ENCODE assay signal across 8 cellular contexts in the genomic region with DNA sequence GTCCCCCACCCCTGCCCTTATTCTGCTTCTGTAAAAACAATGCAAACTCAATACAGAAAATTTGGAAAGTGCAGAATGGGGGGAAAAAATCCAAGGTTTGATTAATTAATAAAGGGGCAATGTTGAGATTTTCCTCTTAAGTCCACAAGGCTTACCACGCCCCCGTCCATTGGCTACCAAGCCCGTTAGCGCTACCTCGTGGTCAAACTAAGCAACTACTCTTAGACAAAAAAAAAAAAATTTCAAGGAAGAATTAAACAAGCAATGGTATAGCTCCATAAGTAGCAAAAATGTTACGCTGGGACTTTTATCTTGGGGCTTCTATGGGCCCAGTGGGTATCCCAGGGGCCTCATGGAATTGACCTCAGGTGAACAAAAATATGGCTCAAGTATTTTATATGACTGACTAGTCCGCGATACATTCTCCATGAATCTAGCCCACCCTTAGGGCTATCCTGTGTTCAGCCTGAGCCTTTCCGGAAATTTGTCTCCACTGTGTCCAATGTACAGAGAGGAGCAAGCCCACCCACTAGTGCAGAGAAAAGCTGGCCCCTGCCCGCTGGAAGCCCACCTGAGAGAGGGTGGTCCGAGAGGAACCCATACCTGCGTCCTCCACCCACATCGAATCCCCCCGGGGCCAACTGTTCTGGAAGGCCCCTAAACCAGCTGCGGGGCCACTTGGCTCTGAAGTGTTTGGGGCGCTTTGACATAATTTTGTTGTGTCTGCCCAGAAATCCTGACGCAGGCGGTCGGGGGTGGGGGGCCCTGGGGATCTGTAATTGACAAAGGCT. TPM values are rescaled to one million over a fixed set of nuclear protein-coding genes. Genes with fewer than 3 reads are reported as not detected.
A peak's percentile ranks its signal among the peaks of the same experiment; 100 is the strongest.
DNase-seq lines count a peak whose midpoint lies in the region; ATAC-seq, FAIRE-seq and TF ChIP-seq lines count a peak whose summit lies in the region.

No MANE protein-coding gene starts in this region.

- peak; percentile 85 for TF ChIP-seq CTCF in A673 (conservative IDR thresholded peaks at IDR 0.05; ENCODE audit: low read depth, low read length)
- peak; percentile 90 for TF ChIP-seq CTCF in VCaP (conservative IDR thresholded peaks at IDR 0.05)
- TF ChIP-seq CTCF in right lobe of liver (IDR thresholded peaks at IDR 0.05), result peak; percentile 67 to 81 (median 78)

- H3K4me1 ChIP-seq in A673 (ENCODE audit: insufficient read depth, low read length, poor library complexity, severe bottlenecking) (peaks cover 6% of the 10 kb centered on the region), right lobe of liver (no peaks in the 10 kb centered on the region)

- CTCF ChIA-PET in A673 (lab: Charles Lee), result interaction anchor here (0.6 to 1.4 kb wide), 14 partner anchors 14 to 363 kb away, joined by 3 to 9 read pairs (median 4); a partner anchor contains a TSS

- H3K9me3 ChIP-seq in A673 (ENCODE audit: low read depth, low read length, poor library complexity, severe bottlenecking), result no peaks in the 10 kb centered on the region
- H3K9me3 ChIP-seq in right lobe of liver, result no peaks in the 10 kb centered on the region

- peak; percentile 75 to 89 (median 80) for ATAC-seq in right lobe of liver
- no peak for ATAC-seq in HG02571 (IDR thresholded peaks at IDR 0.05; ENCODE audit: unreplicated experiment)

- intact Hi-C loops in A673 (cut with micrococcal nuclease; ENCODE audit: unreplicated experiment) (loop anchor here (1.0 to 10.0 kb wide), 3 partner anchors 134 to 367 kb away; a partner anchor contains a TSS), right lobe of liver (cut with DNase I) (loop anchor here in 1 of 2 donors (10.0 kb wide), 1 partner anchor 117 kb away; no protein-coding TSS in a partner anchor)

- TF ChIP-seq POLR2A in right lobe of liver (IDR thresholded peaks at IDR 0.05), result no peak

- peak; percentile 85 for DNase-seq in A673 (ENCODE audit: low spot score)
- peak; percentile 50 for DNase-seq in GM19239 (ENCODE audit: insufficient read length, low spot score)
- peak; percentile 24 to 73 for DNase-seq in NCI-H446 (lab: John Stamatoyannopoulos, UW)
- DNase-seq in dermis microvascular lymphatic vessel endothelial cell (ENCODE audit: low read depth in 2 of 2), result peak; percentile 77 to 91
- DNase-seq in right lobe of liver, result peak; percentile 50 to 61 (median 61)
- peak; percentile 15 for DNase-seq in stimulated activated CD8-positive, alpha-beta memory T cell treated with anti-CD3 and anti-CD28 coated beads, Interleukin-12 subunit alpha, Interleukin-12 subunit beta, amount 100 ng/mL, for 24 hours (ENCODE audit: extremely low read depth)

- no peak overlapping the region for H3K27ac ChIP-seq in A673 (ENCODE audit: low read depth, low read length, poor library complexity, severe bottlenecking)
- peak overlapping the region; percentile 64 for H3K27ac ChIP-seq in VCaP
- no peak overlapping the region for H3K27ac ChIP-seq in right lobe of liver

- POLR2A ChIA-PET in A673 (lab: Charles Lee; ENCODE audit: low non-redundant PET), result interaction anchor here (0.6 kb wide), 1 partner anchor 148 kb away, joined by 3 read pairs; no protein-coding TSS in a partner anchor

- FAIRE-seq in GM19239 (lab: Jason Lieb, UNC), result peak; percentile 76

- WGBS in right lobe of liver (ENCODE audit: insufficient coverage, low coverage, low lambda C conversion rate, missing lambda C conversion rate), result 7% methylated on average over 8 of the region's 19 CpGs

- no peaks in the 10 kb centered on the region for H3K36me3 ChIP-seq in A673 (ENCODE audit: insufficient read depth, low read length, poor library complexity, severe bottlenecking)
- no peaks in the 10 kb centered on the region for H3K36me3 ChIP-seq in right lobe of liver

- H3K27me3 ChIP-seq in A673 (replicated peaks; ENCODE audit: insufficient read depth, low read depth, low read length, poor library complexity) (no peaks in the 10 kb centered on the region), right lobe of liver (no peaks in the 10 kb centered on the region)

- no TSS peak for BruUV-seq in A673 (replicated peaks; lab: Mats Ljungman, UMichigan)

- H3K4me3 ChIP-seq in A673 (ENCODE audit: low read depth, low read length, poor library complexity, severe bottlenecking) (no peak overlapping the region), right lobe of liver (no peak overlapping the region)

RNA-seq across cellular contexts. Expression of a gene that starts 19.1 kb away (rescaled TPM):
- total RNA-seq in A673 (2021), result 16.1 and 17.5 TPM in 2 replicates
- total RNA-seq in dermis microvascular lymphatic vessel endothelial cell, result 20.2 and 29.2 TPM in 2 replicates
- 10 to 100 TPM; 29.1 to 46.6 (median 33.7) TPM for total RNA-seq in right lobe of liver

Comparison
In these comparisons a context has a peak if more than half of its experiments do, and no peak if none do; other contexts are left out.
1. DNase-seq: peak in every context shown above with its lines; median percentile 85 in A673; 84 in dermis microvascular lymphatic vessel endothelial cell; 61 in right lobe of liver; 50 in GM19239; 48 in NCI-H446; 15 in stimulated activated CD8-positive, alpha-beta memory T cell treated with anti-CD3 and anti-CD28 coated beads, Interleukin-12 subunit alpha, Interleukin-12 subunit beta, amount 100 ng/mL, for 24 hours.